In the genomic region with DNA sequence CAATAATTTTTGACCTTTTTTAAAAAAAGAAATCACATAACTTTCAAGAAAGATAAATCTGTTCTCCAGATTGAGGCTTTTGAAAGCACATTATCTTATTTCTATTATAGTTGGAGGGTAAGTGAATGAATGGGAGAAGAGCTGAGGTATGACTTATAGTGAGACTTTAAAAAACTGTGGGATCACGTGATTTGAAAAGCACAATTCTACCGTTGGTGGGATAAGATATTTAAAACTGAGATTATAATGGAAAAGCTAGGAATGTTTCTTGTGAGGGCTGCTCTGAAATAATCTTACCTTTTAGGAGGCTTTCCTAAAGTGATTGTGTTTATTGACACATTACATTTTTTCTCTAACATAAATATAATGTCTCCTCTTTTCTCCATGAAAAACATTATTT, we compare ENCODE assay signal across 8 cellular contexts. TPM values are rescaled to one million over a fixed set of nuclear protein-coding genes. Genes with fewer than 3 reads are reported as not detected.
"Had no signal": no experiment of that assay in that cellular context is flagged by ENCODE, and none has a peak within 500 bp of the region (broad histone marks: within the 10 kb centered on the region; RNA-seq: fewer than 3 reads in every experiment).

No MANE protein-coding gene starts in this region.

- DNase-seq: GDM1, GF-D8 had no signal

- FAIRE-seq: G401.6, GM12891, GM12892, GM18507, GM19239 had no signal

RNA-seq across cellular contexts. Expression of a gene that starts 9.5 kb away (rescaled TPM):
- total RNA-seq: G401 had no signal
